ENCODE assay signal across 1 cellular context in the genomic region with DNA sequence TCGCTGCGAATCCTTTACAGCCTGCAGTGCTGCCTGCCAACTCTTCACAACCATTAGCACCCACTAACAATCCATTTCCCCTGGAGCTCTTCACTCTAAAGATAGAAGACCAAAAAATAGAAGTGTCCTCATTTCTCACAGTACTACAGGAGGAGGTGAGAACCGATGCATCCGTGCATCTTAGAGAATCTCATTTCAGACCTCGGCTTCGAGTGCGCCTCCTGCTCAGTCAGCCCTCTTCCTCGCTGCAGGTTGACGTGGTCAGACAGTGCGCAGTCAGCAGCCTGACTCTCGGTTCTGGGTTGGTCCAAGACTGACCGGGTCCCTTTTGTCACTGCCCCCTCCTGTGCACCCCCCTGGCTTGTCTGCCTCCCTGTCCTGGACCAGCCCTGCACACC.
TF ChIP-seq lines count a peak whose summit lies in the region.

No MANE protein-coding gene starts in this region.

TF ChIP-seq in GM12878, 131 proteins besides CTCF, POLR2A, EP300 and RAD21 (continued from another document):
- TF ChIP-seq BACH1 (IDR thresholded peaks at IDR 0.05; ENCODE audit: borderline replicate concordance): no peak
